Comparison of ENCODE assay signal across 24 cellular contexts in the genomic region with DNA sequence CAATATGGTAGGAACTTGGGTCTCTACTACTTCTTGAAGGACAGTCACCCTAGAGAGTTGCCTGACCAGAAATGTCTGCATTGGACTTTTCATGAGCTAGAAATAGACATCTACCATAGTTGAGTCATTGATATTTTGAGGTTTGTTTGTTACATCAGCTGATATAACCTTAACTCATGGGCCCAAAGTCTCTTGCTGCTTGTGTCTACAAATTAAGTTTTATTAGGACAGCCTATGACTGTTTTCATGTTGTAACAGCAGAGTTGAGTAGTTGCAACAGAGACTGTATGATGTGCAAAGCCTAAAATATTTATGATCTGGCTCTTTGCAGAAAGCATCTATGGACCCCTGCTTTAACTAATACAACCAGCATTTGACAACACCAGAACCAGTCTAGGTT.
"Had no signal": no experiment of that assay in that cellular context is flagged by ENCODE, and none has a peak within 500 bp of the region (broad histone marks: within the 10 kb centered on the region; RNA-seq: fewer than 3 reads in every experiment).

No MANE protein-coding gene starts in this region.

- H3K4me2 ChIP-seq: hepatocyte had no signal

- H3K27me3 ChIP-seq: esophagus squamous epithelium, gastroesophageal sphincter, heart left ventricle, hepatocyte, ovary, thyroid gland, vagina had no signal

- FAIRE-seq: endothelial cell of umbilical vein, kidney, small intestine had no signal

- H3K4me1 ChIP-seq: esophagus squamous epithelium, foreskin keratinocyte, gastroesophageal sphincter, psoas muscle, thyroid gland, vagina had no signal

- H3K36me3 ChIP-seq: esophagus squamous epithelium, heart left ventricle, ovary, thyroid gland, vagina had no signal

- H3K79me2 ChIP-seq: hepatocyte had no signal

- H2AFZ ChIP-seq: hepatocyte had no signal

- H3K9me3 ChIP-seq: ovary, thyroid gland had no signal

- ATAC-seq: foreskin keratinocyte; gastroesophageal sphincter; heart left ventricle; left lobe of liver; natural killer cell; psoas muscle; right cardiac atrium; stimulated activated naive B cell treated with anti-CD40 and anti-IgM and Interleukin-4, amounts not matched to agents 10 μg/mL and 1 μg/mL and 100 μg/mL, for 72 hours had no signal

- H3K27ac ChIP-seq: coronary artery, esophagus squamous epithelium, foreskin keratinocyte, gastroesophageal sphincter, heart left ventricle, hepatocyte, ovary, psoas muscle, thyroid gland, vagina had no signal

- DNase-seq: dermis blood vessel endothelial cell; effector memory CD4-positive, alpha-beta T cell; esophagus squamous epithelium; foreskin keratinocyte; heart left ventricle; kidney; natural killer cell; occipital lobe; ovary; posterior cingulate gyrus; psoas muscle; right cardiac atrium; small intestine; stimulated activated CD4-positive, alpha-beta T cell treated with anti-CD3 and anti-CD28 coated beads, Interleukin-15, amount 100 ng/mL, for 24 hours; stimulated activated CD4-positive, alpha-beta T cell treated with anti-CD3 and anti-CD28 coated beads, Interleukin-2, amount 100 ng/mL, for 48 hours; stimulated activated naive B cell treated with anti-CD40 and anti-IgM and Interleukin-4, amounts not matched to agents 10 μg/mL and 1 μg/mL and 100 μg/mL, for 72 hours; thyroid gland; trophoblast cell had no signal

- H3K4me3 ChIP-seq: coronary artery, esophagus squamous epithelium, gastroesophageal sphincter, heart left ventricle, hepatocyte, ovary, psoas muscle, thyroid gland, vagina had no signal
